ENCODE assay signal across 8 cellular contexts in the genomic region with DNA sequence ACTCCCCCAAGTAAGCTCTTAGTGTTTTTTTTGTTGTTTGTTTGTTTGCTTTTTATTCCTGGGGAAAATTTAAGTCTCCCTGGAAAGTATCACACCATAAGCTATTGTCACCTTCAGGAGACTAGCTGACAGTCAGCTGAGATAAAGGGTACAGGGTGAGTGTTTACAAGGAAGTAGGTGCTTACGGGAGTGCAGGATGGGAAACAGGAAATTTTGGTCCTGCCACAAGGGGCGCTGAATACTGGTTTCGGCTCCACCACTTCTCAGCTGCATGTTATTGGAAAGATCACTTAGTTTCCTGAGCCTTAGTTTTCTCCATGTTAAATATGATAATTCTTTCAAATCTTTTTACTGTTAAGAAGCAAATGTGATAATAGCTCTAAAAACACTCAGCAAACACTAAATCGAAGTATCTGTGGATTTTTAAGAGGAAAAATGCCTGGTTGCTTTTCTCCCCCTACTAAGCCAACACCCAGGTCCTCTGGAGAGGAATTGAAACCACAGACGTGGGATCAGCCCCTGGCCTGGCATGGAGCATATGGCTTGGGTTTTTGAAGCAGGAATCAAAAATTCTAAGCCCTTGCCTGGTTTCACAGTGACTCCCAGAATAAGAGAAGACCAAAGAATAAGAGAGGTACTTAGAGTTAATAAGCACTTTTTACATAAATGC.
DNase-seq lines count a peak whose midpoint lies in the region; ATAC-seq and TF ChIP-seq lines count a peak whose summit lies in the region.

No MANE protein-coding gene starts in this region.

- peak; percentile 28; the same call in 1 of the 2 replicates for TF ChIP-seq RAD21 in HCT116 (IDR thresholded peaks at IDR 0.05; ENCODE audit: low read depth)

- RAD21 ChIA-PET in HCT116 (lab: Charles Lee; ENCODE audit: low non-redundant PET in 1 of 2, low total read pairs in 2 of 2, uncharacterized antibody in 2 of 2, unreplicated experiment in 2 of 2) = no interaction called here

- ATAC-seq in HCT116 = peak; percentile 98
- ATAC-seq in activated naive CD8-positive, alpha-beta T cell treated with anti-CD3 and anti-CD28 coated beads, Interleukin-2, amount 50 U/mL, for 24 hours = peak; percentile 57
- peak; percentile 49 for ATAC-seq in stimulated activated effector memory CD8-positive, alpha-beta T cell treated with anti-CD3 and anti-CD28 coated beads, Interleukin-12 subunit alpha, Interleukin-12 subunit beta, amount 100 ng/mL, for 72 hours
- no peak for ATAC-seq in HG02884 (IDR thresholded peaks at IDR 0.05; ENCODE audit: unreplicated experiment)
- ATAC-seq in GM21786 (IDR thresholded peaks at IDR 0.05; ENCODE audit: unreplicated experiment) = no peak

- H3K27ac ChIP-seq in HCT116 (ENCODE audit: low read depth, low read length) = no peak overlapping the region
- H3K27ac ChIP-seq in right atrium auricular region = no peak overlapping the region

- TF ChIP-seq CTCF in HCT116 (IDR thresholded peaks at IDR 0.05 in 2 of 3, conservative IDR thresholded peaks at IDR 0.05 in 1 of 3; ENCODE audit: borderline replicate concordance in 1 of 3, insufficient read depth in 1 of 3, low read depth in 2 of 3, low read length in 2 of 3) (peak; percentile 38 to 90 (median 88); a peak in 5 of 6 replicates), right atrium auricular region (IDR thresholded peaks at IDR 0.05) (peak; percentile 39 to 73)

- 0 out of 4 replicates have a peak overlapping the region, but pooled peaks of 1 of the 2 experiments have one; percentile 16 for H3K4me3 ChIP-seq in HCT116 (replicated peaks in 1 of 2; ENCODE audit: low read depth in 1 of 2, low read length in 2 of 2)
- H3K4me3 ChIP-seq in right atrium auricular region = no peak overlapping the region

- H3K9me3 ChIP-seq in HCT116 (ENCODE audit: control insufficient read depth in 1 of 2, insufficient read depth in 1 of 2, low read depth in 1 of 2, low read length in 2 of 2) (no peaks in the 10 kb centered on the region), right atrium auricular region (no peaks in the 10 kb centered on the region)

- intact Hi-C loops in HCT116 (cut with micrococcal nuclease) = no loop called here

- H3K27me3 Mint-ChIP-seq in activated naive CD8-positive, alpha-beta T cell treated with anti-CD3 and anti-CD28 coated beads, Interleukin-2, amount 50 U/mL, for 24 hours = no peaks in the 10 kb centered on the region

- POLR2A ChIA-PET in HCT116 (lab: Charles Lee) = no interaction called here

- TF ChIP-seq POLR2A in HCT116 (IDR thresholded peaks at IDR 0.05; ENCODE audit: borderline replicate concordance, extremely low read depth, insufficient read depth, insufficient read length) = no peak

- H4K20me1 ChIP-seq in HCT116 (ENCODE audit: insufficient read depth) = no peaks in the 10 kb centered on the region

- no peaks in the 10 kb centered on the region for H3K79me2 ChIP-seq in HCT116 (ENCODE audit: insufficient read depth, low read length)

- H3K27me3 ChIP-seq in HCT116 (ENCODE audit: insufficient read depth, low read length) = no peaks in the 10 kb centered on the region
- H3K27me3 ChIP-seq in right atrium auricular region = no peaks in the 10 kb centered on the region

- DNase-seq in DMS79 (lab: John Stamatoyannopoulos, UW) = peak; percentile 51
- peak; percentile 58 for DNase-seq in HCT116 (ENCODE audit: low read depth, low spot score)
- peak; percentile 70 for DNase-seq in NCI-H748 (lab: John Stamatoyannopoulos, UW; ENCODE audit: unreplicated experiment)
- peak; percentile 37 for DNase-seq in activated naive CD8-positive, alpha-beta T cell treated with anti-CD3 and anti-CD28 coated beads, Interleukin-2, amount 50 U/mL, for 24 hours
- no peak for DNase-seq in right atrium auricular region (ENCODE audit: low spot score)
- DNase-seq in stimulated activated effector memory CD8-positive, alpha-beta T cell treated with anti-CD3 and anti-CD28 coated beads, Interleukin-12 subunit alpha, Interleukin-12 subunit beta, amount 100 ng/mL, for 72 hours (ENCODE audit: low spot score in 2 of 2) = no peak

- H3K36me3 Mint-ChIP-seq in activated naive CD8-positive, alpha-beta T cell treated with anti-CD3 and anti-CD28 coated beads, Interleukin-2, amount 50 U/mL, for 24 hours (ENCODE audit: low read depth) = no peaks in the 10 kb centered on the region
- H3K36me3 Mint-ChIP-seq in stimulated activated effector memory CD8-positive, alpha-beta T cell treated with anti-CD3 and anti-CD28 coated beads, Interleukin-12 subunit alpha, Interleukin-12 subunit beta, amount 100 ng/mL, for 72 hours = no peaks in the 10 kb centered on the region

- no peak overlapping the region for H3K9ac ChIP-seq in HCT116 (ENCODE audit: low read length)

- H3K4me3 Mint-ChIP-seq in activated naive CD8-positive, alpha-beta T cell treated with anti-CD3 and anti-CD28 coated beads, Interleukin-2, amount 50 U/mL, for 24 hours = no peak overlapping the region
- H3K4me3 Mint-ChIP-seq in stimulated activated effector memory CD8-positive, alpha-beta T cell treated with anti-CD3 and anti-CD28 coated beads, Interleukin-12 subunit alpha, Interleukin-12 subunit beta, amount 100 ng/mL, for 72 hours = no peak overlapping the region

- H2AFZ ChIP-seq in HCT116 (ENCODE audit: low read depth, low read length, poor library complexity, severe bottlenecking) = peak overlapping the region; percentile 90

- H3K4me1 ChIP-seq in HCT116 (ENCODE audit: control insufficient read depth in 1 of 2, insufficient read depth in 2 of 2, low read length in 2 of 2) (peaks cover 0 to 4% of the 10 kb centered on the region in 2 experiments; a peak in 2 of 4 replicates), right atrium auricular region (no peaks in the 10 kb centered on the region)

- H3K4me1 Mint-ChIP-seq in activated naive CD8-positive, alpha-beta T cell treated with anti-CD3 and anti-CD28 coated beads, Interleukin-2, amount 50 U/mL, for 24 hours = no peaks in the 10 kb centered on the region
- H3K4me1 Mint-ChIP-seq in stimulated activated effector memory CD8-positive, alpha-beta T cell treated with anti-CD3 and anti-CD28 coated beads, Interleukin-12 subunit alpha, Interleukin-12 subunit beta, amount 100 ng/mL, for 72 hours = no peaks in the 10 kb centered on the region

- H3K9me2 ChIP-seq in HCT116 (ENCODE audit: insufficient read depth) = no peaks in the 10 kb centered on the region

- no peak overlapping the region for H3K27ac Mint-ChIP-seq in activated naive CD8-positive, alpha-beta T cell treated with anti-CD3 and anti-CD28 coated beads, Interleukin-2, amount 50 U/mL, for 24 hours
- H3K27ac Mint-ChIP-seq in stimulated activated effector memory CD8-positive, alpha-beta T cell treated with anti-CD3 and anti-CD28 coated beads, Interleukin-12 subunit alpha, Interleukin-12 subunit beta, amount 100 ng/mL, for 72 hours = no peak overlapping the region

- peak overlapping the region; percentile 59 for H3K4me2 ChIP-seq in HCT116 (ENCODE audit: low read length)

- BruUV-seq in HCT116 (replicated peaks; lab: Mats Ljungman, UMichigan) = no TSS peak

- H3K9me3 Mint-ChIP-seq in activated naive CD8-positive, alpha-beta T cell treated with anti-CD3 and anti-CD28 coated beads, Interleukin-2, amount 50 U/mL, for 24 hours = no peaks in the 10 kb centered on the region
- no peaks in the 10 kb centered on the region for H3K9me3 Mint-ChIP-seq in stimulated activated effector memory CD8-positive, alpha-beta T cell treated with anti-CD3 and anti-CD28 coated beads, Interleukin-12 subunit alpha, Interleukin-12 subunit beta, amount 100 ng/mL, for 72 hours

- CTCF ChIA-PET in HCT116 (lab: Charles Lee) = interaction anchor here (0.7 to 2.3 kb wide), 7 partner anchors 8 to 120 kb away, joined by 3 to 15 read pairs (median 3); no protein-coding TSS in a partner anchor

- H3K36me3 ChIP-seq in HCT116 (ENCODE audit: control insufficient read depth in 1 of 2, insufficient read depth in 2 of 2, low read length in 2 of 2) (no peaks in the 10 kb centered on the region), right atrium auricular region (no peaks in the 10 kb centered on the region)

TF ChIP-seq in HCT116, 20 proteins besides CTCF, POLR2A, EP300 and RAD21 (continues in another document):
- TF ChIP-seq POLR2AphosphoS5 (IDR thresholded peaks at IDR 0.05; ENCODE audit: low read depth, low read length) (no peak), ZBTB33 (IDR thresholded peaks at IDR 0.05; ENCODE audit: extremely low read depth, insufficient replicate concordance, low read length) (no peak)

Comparison
In these comparisons a context has a peak if more than half of its experiments do, and no peak if none do; other contexts are left out.
1. DNase-seq: peak in DMS79 (single experiment), HCT116 (single experiment), NCI-H748 (single experiment) and activated naive CD8-positive, alpha-beta T cell treated with anti-CD3 and anti-CD28 coated beads, Interleukin-2, amount 50 U/mL, for 24 hours (single experiment); none in right atrium auricular region (single experiment) and stimulated activated effector memory CD8-positive, alpha-beta T cell treated with anti-CD3 and anti-CD28 coated beads, Interleukin-12 subunit alpha, Interleukin-12 subunit beta, amount 100 ng/mL, for 72 hours (0 of 2).
2. ATAC-seq: peak in HCT116 (single experiment), activated naive CD8-positive, alpha-beta T cell treated with anti-CD3 and anti-CD28 coated beads, Interleukin-2, amount 50 U/mL, for 24 hours (single experiment) and stimulated activated effector memory CD8-positive, alpha-beta T cell treated with anti-CD3 and anti-CD28 coated beads, Interleukin-12 subunit alpha, Interleukin-12 subunit beta, amount 100 ng/mL, for 72 hours (single experiment); none in HG02884 (single experiment) and GM21786 (single experiment).